10 cellular contexts compared by ENCODE assay signal in the genomic region with DNA sequence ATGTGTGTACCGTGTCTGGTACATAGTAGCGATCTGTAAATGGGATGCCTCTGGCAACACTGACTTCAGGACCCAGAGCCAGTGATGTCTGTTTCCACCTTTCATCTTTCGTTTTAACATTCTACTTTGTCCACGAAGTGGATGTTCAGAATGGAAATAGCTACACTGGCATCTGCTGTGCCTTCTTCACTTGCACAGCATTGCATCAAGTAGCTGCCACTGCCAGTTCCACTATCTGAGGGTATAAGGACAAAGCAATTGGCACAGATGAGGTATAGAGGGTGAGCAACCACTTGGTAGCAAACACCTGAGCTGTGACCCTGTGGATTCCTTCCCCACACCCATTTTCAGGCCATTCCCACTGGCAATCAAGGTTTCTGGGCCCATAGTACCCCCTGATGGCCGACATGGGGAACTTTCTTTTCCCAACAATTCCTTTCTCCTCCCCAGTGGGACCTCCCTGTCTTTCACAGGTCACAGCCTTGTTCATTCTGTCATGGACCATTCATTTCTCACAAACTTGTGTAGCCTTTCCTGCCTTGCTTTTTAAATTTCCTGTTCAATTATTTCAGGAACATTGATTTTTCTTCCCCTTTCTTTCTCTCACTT. TPM values are rescaled to one million over a fixed set of nuclear protein-coding genes. Genes with fewer than 3 reads are reported as not detected.
DNase-seq lines count a peak whose midpoint lies in the region; ATAC-seq, FAIRE-seq and TF ChIP-seq lines count a peak whose summit lies in the region.
"Had no signal": no experiment of that assay in that cellular context is flagged by ENCODE, and none has a peak within 500 bp of the region (broad histone marks: within the 10 kb centered on the region; RNA-seq: fewer than 3 reads in every experiment).

No MANE protein-coding gene starts in this region.

- peak; percentile 18 for DNase-seq in MCF 10A (ENCODE audit: unreplicated experiment)
- DNase-seq in breast epithelium (ENCODE audit: low spot score in 2 of 2) = no peak
- DNase-seq in WTC11 (ENCODE audit: low spot score) = peak; percentile 35
- peak; percentile 57 for DNase-seq in iPS-NIHi7 (ENCODE audit: extremely low spot score)
- DNase-seq in NCI-H146 (lab: John Stamatoyannopoulos, UW) = no peak
- no peak for DNase-seq in pancreas
- DNase-seq: CD8-positive, alpha-beta memory T cell; NCI-H2107 had no signal

- intact Hi-C loops in MCF 10A (cut with micrococcal nuclease) (loop anchor here (2.0 kb wide), 1 partner anchor 281 kb away; no protein-coding TSS in a partner anchor), breast epithelium (cut with DNase I; ENCODE audit: low total_unique reads) (no loop called here), pancreas (cut with DNase I) (loop anchor here in 1 of 3 donors (10.0 kb wide), 1 partner anchor 281 kb away; no protein-coding TSS in a partner anchor)

- H3K36me3 ChIP-seq in breast epithelium (no peaks in the 10 kb centered on the region), urinary bladder (ENCODE audit: insufficient read depth) (no peaks in the 10 kb centered on the region), pancreas (no peaks in the 10 kb centered on the region)

- WGBS in urinary bladder = 53% methylated on average over 5 of the region's 5 CpGs
- WGBS in pancreas, 2 donors = 37 to 42% methylated on average over 5 of the region's 5 CpGs

- H3K4me1 ChIP-seq in breast epithelium = no peaks in the 10 kb centered on the region
- H3K4me1 ChIP-seq in urinary bladder (ENCODE audit: insufficient read depth) = no peaks in the 10 kb centered on the region
- H3K4me1 ChIP-seq in pancreas = no peaks in the 10 kb centered on the region

- CTCF ChIA-PET in MCF 10A (lab: Yijun Ruan, JAX) = interaction anchor here (0.6 to 1.3 kb wide), 6 partner anchors 17 to 1992 kb away, joined by 3 to 4 read pairs (median 4); no protein-coding TSS in a partner anchor
- CTCF ChIA-PET in WTC11 (lab: Charles Lee) = interaction anchor here (0.7 to 1.7 kb wide), 7 partner anchors 66 to 287 kb away, joined by 3 to 9 read pairs (median 3); no protein-coding TSS in a partner anchor

- no peaks in the 10 kb centered on the region for H3K36me3 Mint-ChIP-seq in MCF 10A (ENCODE audit: insufficient read depth, unreplicated experiment)
- H3K36me3 Mint-ChIP-seq in WTC11 = no peaks in the 10 kb centered on the region
- H3K36me3 Mint-ChIP-seq: CD8-positive, alpha-beta memory T cell had no signal

- no peak overlapping the region for H3K27ac ChIP-seq in breast epithelium
- H3K27ac ChIP-seq in urinary bladder (ENCODE audit: low read depth) = no peak overlapping the region
- no peak overlapping the region for H3K27ac ChIP-seq in pancreas

- FAIRE-seq in pancreas (lab: Jason Lieb, UNC) = no peak

- H3K4me3 Mint-ChIP-seq in MCF 10A (ENCODE audit: unreplicated experiment) = no peak overlapping the region
- H3K4me3 Mint-ChIP-seq in WTC11 = no peak overlapping the region
- H3K4me3 Mint-ChIP-seq: CD8-positive, alpha-beta memory T cell had no signal

- POLR2A ChIA-PET in MCF 10A (lab: Yijun Ruan, JAX) (no interaction called here), WTC11 (lab: Charles Lee) (no interaction called here)

- no peaks in the 10 kb centered on the region for H3K9me3 Mint-ChIP-seq in MCF 10A (ENCODE audit: unreplicated experiment)
- H3K9me3 Mint-ChIP-seq in WTC11 = no peaks in the 10 kb centered on the region

- TF ChIP-seq CTCF in MCF 10A (IDR thresholded peaks at IDR 0.05; ENCODE audit: unreplicated experiment) (peak; percentile 26), breast epithelium (IDR thresholded peaks at IDR 0.05) (peak in 1 of 3 donors; percentile 41), WTC11 (IDR thresholded peaks at IDR 0.05) (no peak), pancreas (IDR thresholded peaks at IDR 0.05) (no peak)

- ATAC-seq in WTC11 = peak; percentile 16
- no peak for ATAC-seq in GM21576 (IDR thresholded peaks at IDR 0.05; ENCODE audit: unreplicated experiment)
- ATAC-seq in pancreas = no peak

- H3K27me3 Mint-ChIP-seq in MCF 10A (ENCODE audit: insufficient read depth, unreplicated experiment) (peaks cover 84% of the 10 kb centered on the region), WTC11 (ENCODE audit: low read depth) (peaks cover 34% of the 10 kb centered on the region)

- no peak for TF ChIP-seq POLR2A in breast epithelium (IDR thresholded peaks at IDR 0.05)

- H3K27me3 ChIP-seq in breast epithelium (peaks cover 0 to 28% of the 10 kb centered on the region in 2 donors), pancreas (peaks cover 0 to 21% (median 8%) of the 10 kb centered on the region in 4 donors)

- BruUV-seq in MCF 10A (replicated peaks; lab: Mats Ljungman, UMichigan) = no TSS peak

- H3K9me3 ChIP-seq in breast epithelium (no peaks in the 10 kb centered on the region), pancreas (no peaks in the 10 kb centered on the region)

- H3K4me3 ChIP-seq in breast epithelium = no peak overlapping the region
- H3K4me3 ChIP-seq in urinary bladder (ENCODE audit: low read depth, low read length) = peak overlapping the region; percentile 0
- H3K4me3 ChIP-seq in pancreas = no peak overlapping the region

- no peaks in the 10 kb centered on the region for H3K4me1 Mint-ChIP-seq in MCF 10A (ENCODE audit: insufficient read depth, unreplicated experiment)
- H3K4me1 Mint-ChIP-seq in WTC11 = peaks cover 9% of the 10 kb centered on the region

- H3K27ac Mint-ChIP-seq in MCF 10A (ENCODE audit: low read depth, unreplicated experiment) = no peak overlapping the region
- no peak overlapping the region for H3K27ac Mint-ChIP-seq in WTC11
- H3K27ac Mint-ChIP-seq: CD8-positive, alpha-beta memory T cell had no signal

TF ChIP-seq in WTC11, 78 proteins besides CTCF, POLR2A, EP300 and RAD21:
- TF ChIP-seq, protein P1, sequence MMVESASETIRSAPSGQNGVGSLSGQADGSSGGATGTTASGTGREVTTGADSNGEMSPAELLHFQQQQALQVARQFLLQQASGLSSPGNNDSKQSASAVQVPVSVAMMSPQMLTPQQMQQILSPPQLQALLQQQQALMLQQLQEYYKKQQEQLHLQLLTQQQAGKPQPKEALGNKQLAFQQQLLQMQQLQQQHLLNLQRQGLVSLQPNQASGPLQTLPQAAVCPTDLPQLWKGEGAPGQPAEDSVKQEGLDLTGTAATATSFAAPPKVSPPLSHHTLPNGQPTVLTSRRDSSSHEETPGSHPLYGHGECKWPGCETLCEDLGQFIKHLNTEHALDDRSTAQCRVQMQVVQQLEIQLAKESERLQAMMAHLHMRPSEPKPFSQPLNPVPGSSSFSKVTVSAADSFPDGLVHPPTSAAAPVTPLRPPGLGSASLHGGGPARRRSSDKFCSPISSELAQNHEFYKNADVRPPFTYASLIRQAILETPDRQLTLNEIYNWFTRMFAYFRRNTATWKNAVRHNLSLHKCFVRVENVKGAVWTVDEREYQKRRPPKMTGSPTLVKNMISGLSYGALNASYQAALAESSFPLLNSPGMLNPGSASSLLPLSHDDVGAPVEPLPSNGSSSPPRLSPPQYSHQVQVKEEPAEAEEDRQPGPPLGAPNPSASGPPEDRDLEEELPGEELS (CRISPR knock-in tag; IDR thresholded peaks at IDR 0.05) = no peak
- no peak for TF ChIP-seq ZNF671 (CRISPR knock-in tag; IDR thresholded peaks at IDR 0.05)
- TF ChIP-seq, protein P2, sequence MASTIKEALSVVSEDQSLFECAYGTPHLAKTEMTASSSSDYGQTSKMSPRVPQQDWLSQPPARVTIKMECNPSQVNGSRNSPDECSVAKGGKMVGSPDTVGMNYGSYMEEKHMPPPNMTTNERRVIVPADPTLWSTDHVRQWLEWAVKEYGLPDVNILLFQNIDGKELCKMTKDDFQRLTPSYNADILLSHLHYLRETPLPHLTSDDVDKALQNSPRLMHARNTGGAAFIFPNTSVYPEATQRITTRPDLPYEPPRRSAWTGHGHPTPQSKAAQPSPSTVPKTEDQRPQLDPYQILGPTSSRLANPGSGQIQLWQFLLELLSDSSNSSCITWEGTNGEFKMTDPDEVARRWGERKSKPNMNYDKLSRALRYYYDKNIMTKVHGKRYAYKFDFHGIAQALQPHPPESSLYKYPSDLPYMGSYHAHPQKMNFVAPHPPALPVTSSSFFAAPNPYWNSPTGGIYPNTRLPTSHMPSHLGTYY (CRISPR knock-in tag; IDR thresholded peaks at IDR 0.05) = no peak

RNA-seq across cellular contexts. Expression of a gene that starts 4.0 kb away (rescaled TPM):
- total RNA-seq in MCF 10A (2022) = not detected in 2 replicates
- total RNA-seq in breast epithelium = 1 to 10 TPM; 2.0 to 2.9 (median 2.6) TPM
- total RNA-seq in WTC11 (2021) = 0.02 TPM in 1 of 3 replicates, not detected in the others
- 62.2 TPM for total RNA-seq in urinary bladder
- 34.0 TPM for polyA plus RNA-seq in urinary bladder
- total RNA-seq in pancreas = under 1 TPM; 0.12 to 0.79 (median 0.34) TPM
- 1 to 10 TPM; 1.0 to 1.1 TPM for polyA plus RNA-seq in pancreas
- total RNA-seq: CD8-positive, alpha-beta memory T cell had no signal
- polyA plus RNA-seq: CD8-positive, alpha-beta memory T cell had no signal

Comparison
In these comparisons a context has a peak if more than half of its experiments do, and no peak if none do; other contexts are left out.
1. DNase-seq: peak in MCF 10A (single experiment), WTC11 (single experiment) and iPS-NIHi7 (single experiment); none in breast epithelium (0 of 2), NCI-H146 (single experiment) and pancreas (0 of 6).
2. RNA of a gene that starts 4.0 kb away (total RNA-seq): 62.2 TPM in urinary bladder (single experiment); 2.0 to 2.9 TPM in breast epithelium, 0.12 to 0.79 TPM in pancreas, not detected in MCF 10A and 0.02 TPM in WTC11; every median in the first group is over 10 times any median in the second.